9 cellular contexts compared by ENCODE assay signal in genomic region chr1:77948841-77949424, GRCh38. TPM values are rescaled to one million over a fixed set of nuclear protein-coding genes. Genes with fewer than 3 reads are reported as not detected.
DNase-seq lines count a peak whose midpoint lies in the region; ATAC-seq and TF ChIP-seq lines count a peak whose summit lies in the region.
"Had no signal": no experiment of that assay in that cellular context is flagged by ENCODE, and none has a peak within 500 bp of the region (broad histone marks: within the 10 kb centered on the region; RNA-seq: fewer than 3 reads in every experiment).

No MANE protein-coding gene starts in this region.

- no peaks in the 10 kb centered on the region for H3K4me1 ChIP-seq in RWPE2 (ENCODE audit: insufficient read depth, poor library complexity, severe bottlenecking)

- no peak overlapping the region for H3K27ac ChIP-seq in RWPE2 (ENCODE audit: poor library complexity, severe bottlenecking)

- H3K27me3 Mint-ChIP-seq in glutamatergic neuron (ENCODE audit: unreplicated experiment): no peaks in the 10 kb centered on the region

- no peak overlapping the region for H3K27ac Mint-ChIP-seq in glutamatergic neuron (ENCODE audit: unreplicated experiment)

- H3K9me3 ChIP-seq in RWPE2 (ENCODE audit: severe bottlenecking): no peaks in the 10 kb centered on the region

- H3K4me1 Mint-ChIP-seq in glutamatergic neuron (ENCODE audit: low read depth, unreplicated experiment): peaks cover 1% of the 10 kb centered on the region

- no peak overlapping the region for H3K4me3 ChIP-seq in AG09309 (ENCODE audit: control insufficient read depth, low read depth, low read length)
- H3K4me3 ChIP-seq in RWPE2 (ENCODE audit: severe bottlenecking): no peak overlapping the region

- H3K36me3 ChIP-seq in RWPE2 (ENCODE audit: low read depth): peaks cover 100% of the 10 kb centered on the region

- peaks cover 2% of the 10 kb centered on the region for H3K9me3 Mint-ChIP-seq in glutamatergic neuron (ENCODE audit: unreplicated experiment)

- no peak overlapping the region for H3K4me3 Mint-ChIP-seq in glutamatergic neuron (ENCODE audit: unreplicated experiment)

- H3K27me3 ChIP-seq in RWPE2 (ENCODE audit: insufficient read depth, poor library complexity, severe bottlenecking): no peaks in the 10 kb centered on the region

- no peak for DNase-seq in AG09309 (ENCODE audit: low read depth)
- no peak for DNase-seq in RWPE2 (ENCODE audit: low spot score)
- DNase-seq in glutamatergic neuron: peak; percentile 46
- no peak for DNase-seq in superior temporal gyrus (ENCODE audit: extremely low spot score)
- DNase-seq in C1 segment of cervical spinal cord (lab: John Stamatoyannopoulos, UW): no peak
- DNase-seq: left cardiac atrium had no signal

- TF ChIP-seq CTCF in AG09309 (IDR thresholded peaks at IDR 0.05; ENCODE audit: control insufficient read depth, insufficient read depth, low read depth, low read length, missing control alignments) (peak; percentile 33), RWPE2 (IDR thresholded peaks at IDR 0.05; ENCODE audit: poor library complexity, severe bottlenecking) (peak; percentile 29), glutamatergic neuron (IDR thresholded peaks at IDR 0.05; ENCODE audit: partially characterized antibody, unreplicated experiment) (no peak)

- H3K36me3 Mint-ChIP-seq in glutamatergic neuron (ENCODE audit: unreplicated experiment): no peaks in the 10 kb centered on the region

- ATAC-seq in GM18909 (IDR thresholded peaks at IDR 0.05; ENCODE audit: poor library complexity, unreplicated experiment) (peak; percentile 50), RWPE2 (ENCODE audit: low read depth) (peak; percentile 64), HG03439 (IDR thresholded peaks at IDR 0.05; ENCODE audit: unreplicated experiment) (no peak), GM19397 (IDR thresholded peaks at IDR 0.05; ENCODE audit: unreplicated experiment) (no peak)

RNA-seq across cellular contexts. Expression of gene FUBP1, which starts 29.9 kb away (rescaled TPM):
- total RNA-seq in glutamatergic neuron (ENCODE audit: unreplicated experiment): 243 TPM

RNA-seq across cellular contexts. Expression of gene DNAJB4, which starts 55.8 kb away (rescaled TPM):
- total RNA-seq in glutamatergic neuron (ENCODE audit: unreplicated experiment): 20.1 TPM

Comparison
In these comparisons a context has a peak if more than half of its experiments do, and no peak if none do; other contexts are left out.
1. ATAC-seq: peak in GM18909 (single experiment) and RWPE2 (single experiment); none in HG03439 (single experiment) and GM19397 (single experiment).